ENCODE assay signal across 17 cellular contexts in the genomic region with DNA sequence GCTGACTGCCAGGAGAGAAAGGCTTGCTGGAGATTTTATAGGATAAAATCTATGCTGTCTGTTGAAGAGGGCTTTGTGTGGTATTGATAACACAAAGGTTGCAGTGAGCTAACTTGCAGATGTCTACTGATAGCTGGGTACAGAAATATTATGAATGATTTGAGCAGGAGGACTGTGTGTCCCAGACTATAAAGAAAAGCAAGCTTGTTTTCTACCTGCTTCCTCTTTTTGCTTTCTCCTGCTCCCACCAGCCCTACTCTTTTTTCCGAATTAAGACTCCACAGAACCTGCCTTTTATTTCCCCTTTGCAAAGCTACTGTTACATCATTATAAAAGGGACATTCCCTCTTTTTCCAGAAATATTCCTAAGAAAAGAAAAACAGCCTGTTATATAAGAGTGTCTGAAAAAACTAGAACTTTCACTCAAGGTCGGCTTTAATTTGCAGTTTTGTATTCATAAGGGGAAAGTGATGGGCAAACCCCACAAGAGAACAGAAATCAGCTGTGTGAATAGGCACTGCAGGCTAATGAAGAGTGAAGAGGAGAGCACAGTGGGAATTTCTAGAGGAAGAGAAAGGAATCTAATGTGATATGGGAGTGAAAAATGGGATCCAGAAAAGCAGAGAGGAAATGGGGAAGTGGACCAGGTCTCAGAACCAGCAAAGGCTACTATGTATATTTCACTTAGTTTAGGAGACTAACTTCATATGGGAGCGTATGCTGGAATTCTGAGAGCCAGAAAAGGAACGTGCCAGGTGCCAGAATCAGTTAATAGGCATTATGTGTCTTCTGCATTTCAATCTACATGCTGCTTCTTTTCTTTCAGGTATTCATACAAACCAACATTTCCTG. TPM values are rescaled to one million over a fixed set of nuclear protein-coding genes. Genes with fewer than 3 reads are reported as not detected.
DNase-seq lines count a peak whose midpoint lies in the region; ATAC-seq and TF ChIP-seq lines count a peak whose summit lies in the region.
"Had no signal": no experiment of that assay in that cellular context is flagged by ENCODE, and none has a peak within 500 bp of the region (broad histone marks: within the 10 kb centered on the region; RNA-seq: fewer than 3 reads in every experiment).

No MANE protein-coding gene starts in this region.

- WGBS in trophoblast cell (ENCODE audit: extremely low coverage, insufficient coverage, insufficient read length) = no CpG with 5 or more reads among the region's 4 CpGs

- peaks cover 30% of the 10 kb centered on the region for H3K27me3 Mint-ChIP-seq in activated T-helper 2 cell treated with anti-CD3 and anti-CD28 coated beads, Interferon-gamma antibody, Interleukin-2, Interleukin-4, amounts not matched to agents 10 μg/mL and 5 μg/mL and 100 μg/mL, durations not matched to agents 14 hours and 24 hours and 36 hours (ENCODE audit: low read depth)

- H3K27me3 ChIP-seq in BE2C (no peaks in the 10 kb centered on the region), trophoblast cell (ENCODE audit: insufficient read depth, low read length) (peaks cover 2% of the 10 kb centered on the region)

- H2AFZ ChIP-seq in trophoblast cell (ENCODE audit: insufficient read depth, low read length, poor library complexity) = no peak overlapping the region

- H3K4me2 ChIP-seq in trophoblast cell (ENCODE audit: low read length) = no peak overlapping the region

- no peak overlapping the region for H4K12ac ChIP-seq in trophoblast cell (ENCODE audit: low read depth, low read length)

- peak; percentile 13 for DNase-seq in cerebellar cortex (ENCODE audit: low spot score)
- DNase-seq in activated T-helper 2 cell treated with anti-CD3 and anti-CD28 coated beads, Interferon-gamma antibody, Interleukin-2, Interleukin-4, amounts not matched to agents 10 μg/mL and 5 μg/mL and 100 μg/mL, durations not matched to agents 14 hours and 24 hours and 36 hours (ENCODE audit: low spot score) = no peak
- DNase-seq in BE2C = no peak
- no peak for DNase-seq in trophoblast cell
- DNase-seq in COR-L47 (lab: John Stamatoyannopoulos, UW) = no peak
- DNase-seq: activated T-cell treated with anti-CD3 and anti-CD28 coated beads, Interleukin-2, amount 50 U/mL, for 24 hours; NCI-H1105; NCI-H526; occipital lobe; SHP77 treated with DMSO at 0.1 percent for 48 hours; stimulated activated CD4-positive, alpha-beta T cell treated with anti-CD3 and anti-CD28 coated beads, Interleukin-15, amount 100 ng/mL, for 24 hours; stimulated activated naive CD4-positive, alpha-beta T cell treated with Interleukin-2 at 50 U/mL for 16 hours had no signal

- H3K27ac ChIP-seq in trophoblast cell (ENCODE audit: low read depth, low read length) = no peak overlapping the region
- H3K27ac ChIP-seq: body of pancreas had no signal

- H3K9me3 Mint-ChIP-seq in activated T-helper 2 cell treated with anti-CD3 and anti-CD28 coated beads, Interferon-gamma antibody, Interleukin-2, Interleukin-4, amounts not matched to agents 10 μg/mL and 5 μg/mL and 100 μg/mL, durations not matched to agents 14 hours and 24 hours and 36 hours = no peaks in the 10 kb centered on the region

- H4K91ac ChIP-seq in trophoblast cell (ENCODE audit: low read depth, low read length) = no peak overlapping the region

- H2BK12ac ChIP-seq in trophoblast cell (ENCODE audit: low read length) = no peak overlapping the region

- H3K9me3 ChIP-seq in BE2C (no peaks in the 10 kb centered on the region), trophoblast cell (ENCODE audit: insufficient read depth, low read depth, low read length) (no peaks in the 10 kb centered on the region)
- H3K9me3 ChIP-seq: body of pancreas had no signal

- H3K14ac ChIP-seq in trophoblast cell (ENCODE audit: low read length) = no peak overlapping the region

- intact Hi-C loops in activated T-helper 2 cell treated with anti-CD3 and anti-CD28 coated beads, Interferon-gamma antibody, Interleukin-2, Interleukin-4, amounts not matched to agents 10 μg/mL and 5 μg/mL and 100 μg/mL, durations not matched to agents 14 hours and 24 hours and 36 hours (cut with micrococcal nuclease) = no loop called here

- H3K4me1 ChIP-seq in BE2C (no peaks in the 10 kb centered on the region), trophoblast cell (ENCODE audit: control insufficient read depth in 1 of 2, insufficient read depth in 2 of 2, low read length in 2 of 2) (no peaks in the 10 kb centered on the region)
- H3K4me1 ChIP-seq: body of pancreas had no signal

- H3K36me3 ChIP-seq in BE2C (no peaks in the 10 kb centered on the region), trophoblast cell (ENCODE audit: control insufficient read depth in 1 of 2, insufficient read depth in 2 of 2, low read length in 2 of 2) (no peaks in the 10 kb centered on the region)

- H3K36me3 Mint-ChIP-seq in activated T-helper 2 cell treated with anti-CD3 and anti-CD28 coated beads, Interferon-gamma antibody, Interleukin-2, Interleukin-4, amounts not matched to agents 10 μg/mL and 5 μg/mL and 100 μg/mL, durations not matched to agents 14 hours and 24 hours and 36 hours (ENCODE audit: low read depth) = no peaks in the 10 kb centered on the region
- H3K36me3 Mint-ChIP-seq: WTC11 had no signal

- TF ChIP-seq CTCF in BE2C (IDR thresholded peaks at IDR 0.05; ENCODE audit: low read depth, low read length) = no peak

- no peak overlapping the region for H3K4ac ChIP-seq in trophoblast cell (ENCODE audit: low read depth, low read length)

- no peak overlapping the region for H3K27ac Mint-ChIP-seq in activated T-helper 2 cell treated with anti-CD3 and anti-CD28 coated beads, Interferon-gamma antibody, Interleukin-2, Interleukin-4, amounts not matched to agents 10 μg/mL and 5 μg/mL and 100 μg/mL, durations not matched to agents 14 hours and 24 hours and 36 hours
- H3K27ac Mint-ChIP-seq: activated T-cell treated with anti-CD3 and anti-CD28 coated beads, Interleukin-2, amount 50 U/mL, for 24 hours; WTC11 had no signal

- no peak overlapping the region for H3K23ac ChIP-seq in trophoblast cell (ENCODE audit: low read length)

- ATAC-seq in GM18519 (IDR thresholded peaks at IDR 0.05; ENCODE audit: low FRiP score, unreplicated experiment) = peak; percentile 61
- peak; percentile 67 for ATAC-seq in GM21447 (IDR thresholded peaks at IDR 0.05; ENCODE audit: unreplicated experiment)
- peak; percentile 77 for ATAC-seq in HG03159 (IDR thresholded peaks at IDR 0.05; ENCODE audit: unreplicated experiment)
- ATAC-seq: body of pancreas, WTC11 had no signal

- H2AK5ac ChIP-seq in trophoblast cell (ENCODE audit: low read length) = no peak overlapping the region

- no peaks in the 10 kb centered on the region for H3K79me2 ChIP-seq in trophoblast cell (ENCODE audit: control insufficient read depth, insufficient read depth, low read length, poor library complexity)

- H3K18ac ChIP-seq in trophoblast cell (ENCODE audit: low read length) = no peak overlapping the region

- no peaks in the 10 kb centered on the region for H3K79me1 ChIP-seq in trophoblast cell (ENCODE audit: low read length)

- no peak overlapping the region for H4K8ac ChIP-seq in trophoblast cell (ENCODE audit: low read depth, low read length)

- H2BK120ac ChIP-seq in trophoblast cell (ENCODE audit: insufficient read depth, low read length, poor library complexity) = no peak overlapping the region

- H3K4me3 ChIP-seq in BE2C (ENCODE audit: low read depth, low read length) (no peak overlapping the region), trophoblast cell (ENCODE audit: low read depth, low read length) (no peak overlapping the region)
- H3K4me3 ChIP-seq: body of pancreas had no signal

- no peak overlapping the region for H3K4me3 Mint-ChIP-seq in activated T-helper 2 cell treated with anti-CD3 and anti-CD28 coated beads, Interferon-gamma antibody, Interleukin-2, Interleukin-4, amounts not matched to agents 10 μg/mL and 5 μg/mL and 100 μg/mL, durations not matched to agents 14 hours and 24 hours and 36 hours (ENCODE audit: low read depth)
- H3K4me3 Mint-ChIP-seq: activated T-cell treated with anti-CD3 and anti-CD28 coated beads, Interleukin-2, amount 50 U/mL, for 24 hours; WTC11 had no signal

- no peak overlapping the region for H3K9ac ChIP-seq in trophoblast cell (ENCODE audit: low read length)

- H2BK5ac ChIP-seq in trophoblast cell (ENCODE audit: low read depth, low read length, poor library complexity) = no peak overlapping the region

- H3K4me1 Mint-ChIP-seq in activated T-helper 2 cell treated with anti-CD3 and anti-CD28 coated beads, Interferon-gamma antibody, Interleukin-2, Interleukin-4, amounts not matched to agents 10 μg/mL and 5 μg/mL and 100 μg/mL, durations not matched to agents 14 hours and 24 hours and 36 hours (ENCODE audit: low read depth) = no peaks in the 10 kb centered on the region
- H3K4me1 Mint-ChIP-seq: WTC11 had no signal

RNA-seq across cellular contexts. Expression of gene IFNA14, which starts 28.2 kb away (rescaled TPM):
- not detected in 2 replicates for total RNA-seq in activated T-helper 2 cell treated with anti-CD3 and anti-CD28 coated beads, Interferon-gamma antibody, Interleukin-2, Interleukin-4, amounts not matched to agents 10 μg/mL and 5 μg/mL and 100 μg/mL, durations not matched to agents 14 hours and 24 hours and 36 hours
- polyA plus RNA-seq in BE2C (2012; ENCODE audit: insufficient read depth, insufficient read length, low read depth) = not detected
- polyA plus RNA-seq in trophoblast cell (2013) = not detected in 2 replicates
- total RNA-seq: body of pancreas, occipital lobe, WTC11 had no signal

RNA-seq across cellular contexts. Expression of gene IFNA5, which starts 37.1 kb away (rescaled TPM):
- total RNA-seq in activated T-helper 2 cell treated with anti-CD3 and anti-CD28 coated beads, Interferon-gamma antibody, Interleukin-2, Interleukin-4, amounts not matched to agents 10 μg/mL and 5 μg/mL and 100 μg/mL, durations not matched to agents 14 hours and 24 hours and 36 hours = not detected in 2 replicates
- not detected for polyA plus RNA-seq in BE2C (2012; ENCODE audit: insufficient read depth, insufficient read length, low read depth)
- not detected in 2 replicates for polyA plus RNA-seq in trophoblast cell (2013)
- total RNA-seq: body of pancreas, occipital lobe, WTC11 had no signal

RNA-seq across cellular contexts. Expression of gene IFNA17, which starts 40.0 kb away (rescaled TPM):
- total RNA-seq in activated T-helper 2 cell treated with anti-CD3 and anti-CD28 coated beads, Interferon-gamma antibody, Interleukin-2, Interleukin-4, amounts not matched to agents 10 μg/mL and 5 μg/mL and 100 μg/mL, durations not matched to agents 14 hours and 24 hours and 36 hours = not detected in 2 replicates
- not detected for polyA plus RNA-seq in BE2C (2012; ENCODE audit: insufficient read depth, insufficient read length, low read depth)
- polyA plus RNA-seq in trophoblast cell (2013) = not detected in 2 replicates
- total RNA-seq: body of pancreas, occipital lobe, WTC11 had no signal

RNA-seq across cellular contexts. Expression of gene IFNA16, which starts 50.9 kb away (rescaled TPM):
- not detected in 2 replicates for total RNA-seq in activated T-helper 2 cell treated with anti-CD3 and anti-CD28 coated beads, Interferon-gamma antibody, Interleukin-2, Interleukin-4, amounts not matched to agents 10 μg/mL and 5 μg/mL and 100 μg/mL, durations not matched to agents 14 hours and 24 hours and 36 hours
- polyA plus RNA-seq in BE2C (2012; ENCODE audit: insufficient read depth, insufficient read length, low read depth) = not detected
- not detected in 2 replicates for polyA plus RNA-seq in trophoblast cell (2013)
- total RNA-seq: body of pancreas, occipital lobe, WTC11 had no signal
